In genomic region chr2:38650012-38650411, GRCh38 we compare ENCODE assay signal across 30 cellular contexts.
"Had no signal": no experiment of that assay in that cellular context is flagged by ENCODE, and none has a peak within 500 bp of the region (broad histone marks: within the 10 kb centered on the region; RNA-seq: fewer than 3 reads in every experiment).

No MANE protein-coding gene starts in this region.

- H3K27ac ChIP-seq: breast epithelium, colonic mucosa, lower lobe of right lung, neural progenitor cell, ovary, prostate gland, testis, vagina had no signal

- H3K4me2 ChIP-seq: neural progenitor cell had no signal

- ATAC-seq: activated T-cell treated with anti-CD3 and anti-CD28 coated beads, Interleukin-2, amount 50 U/mL, for 4 hours; effector memory CD8-positive, alpha-beta T cell; esophagus mucosa; left lobe of liver; lower lobe of right lung; WTC11 had no signal

- H3K4me1 ChIP-seq: breast epithelium, colonic mucosa, neural progenitor cell, prostate gland, testis, vagina had no signal

- H3K27ac Mint-ChIP-seq: activated naive CD4-positive, alpha-beta T cell treated with anti-CD3 and anti-CD28 coated beads for 36 hours; activated naive CD8-positive, alpha-beta T cell treated with anti-CD3 and anti-CD28 coated beads, Interleukin-2, amount 10 ng/mL, durations not matched to agents 7 days and 5 days; effector memory CD8-positive, alpha-beta T cell; neural progenitor cell; type B pancreatic cell; WTC11 had no signal

- H3K4me3 ChIP-seq: breast epithelium, colonic mucosa, dorsolateral prefrontal cortex, lower lobe of right lung, neural progenitor cell, ovary, prostate gland, testis, vagina had no signal

- H3K27me3 ChIP-seq: breast epithelium, colonic mucosa, dorsolateral prefrontal cortex, neural progenitor cell, ovary, testis, vagina had no signal

- H3K36me3 Mint-ChIP-seq: neural progenitor cell, type B pancreatic cell, WTC11 had no signal

- H2AFZ ChIP-seq: neural progenitor cell had no signal

- DNase-seq: activated CD4-positive, alpha-beta T cell treated with anti-CD3 and anti-CD28 coated beads for 48 hours; activated CD8-positive, alpha-beta memory T cell treated with anti-CD3 and anti-CD28 coated beads, Interleukin-2, amount 50 U/mL, for 4 hours; activated effector memory CD4-positive, alpha-beta T cell treated with Interleukin-2 at 50 U/mL for 16 hours; activated naive CD4-positive, alpha-beta T cell treated with anti-CD3 and anti-CD28 coated beads for 36 hours; activated naive CD8-positive, alpha-beta T cell treated with anti-CD3 and anti-CD28 coated beads, Interleukin-2, amount 10 ng/mL, durations not matched to agents 7 days and 5 days; activated T-cell treated with anti-CD3 and anti-CD28 coated beads, Interleukin-2, amount 50 U/mL, for 4 hours; amniotic stem cell; colonic mucosa; dorsolateral prefrontal cortex; effector memory CD8-positive, alpha-beta T cell; foreskin melanocyte; kidney; lower lobe of right lung; mesendoderm; naive B cell; ovary; stimulated activated CD4-positive, alpha-beta T cell treated with anti-CD3 and anti-CD28 coated beads, Interleukin-2, amount 100 ng/mL, for 48 hours; stimulated activated CD8-positive, alpha-beta memory T cell treated with anti-CD3 and anti-CD28 coated beads, Interleukin-4, amount 100 ng/mL, for 48 hours; stimulated activated naive CD4-positive, alpha-beta T cell; T-helper 9 cell; testis had no signal

- FAIRE-seq: endothelial cell of umbilical vein, kidney had no signal

- H3K4me3 Mint-ChIP-seq: activated naive CD4-positive, alpha-beta T cell treated with anti-CD3 and anti-CD28 coated beads for 36 hours; activated naive CD8-positive, alpha-beta T cell treated with anti-CD3 and anti-CD28 coated beads, Interleukin-2, amount 10 ng/mL, durations not matched to agents 7 days and 5 days; activated T-cell treated with anti-CD3 and anti-CD28 coated beads, Interleukin-2, amount 50 U/mL, for 4 hours; effector memory CD8-positive, alpha-beta T cell; naive B cell; neural progenitor cell; type B pancreatic cell; WTC11 had no signal

- H3K36me3 ChIP-seq: breast epithelium, colonic mucosa, lower lobe of right lung, neural progenitor cell, ovary, prostate gland, vagina had no signal

- H3K4me1 Mint-ChIP-seq: WTC11 had no signal

- H3K9me3 Mint-ChIP-seq: activated naive CD4-positive, alpha-beta T cell treated with anti-CD3 and anti-CD28 coated beads for 36 hours; effector memory CD8-positive, alpha-beta T cell; neural progenitor cell; type B pancreatic cell; WTC11 had no signal

- H3K27me3 Mint-ChIP-seq: activated naive CD8-positive, alpha-beta T cell treated with anti-CD3 and anti-CD28 coated beads, Interleukin-2, amount 10 ng/mL, durations not matched to agents 7 days and 5 days; effector memory CD8-positive, alpha-beta T cell; type B pancreatic cell had no signal

- H3K9me3 ChIP-seq: breast epithelium, colonic mucosa, lower lobe of right lung, ovary, prostate gland, testis, vagina had no signal

- H3K9ac ChIP-seq: neural progenitor cell had no signal
